Comparison of ENCODE assay signal across 28 cellular contexts in the genomic region with DNA sequence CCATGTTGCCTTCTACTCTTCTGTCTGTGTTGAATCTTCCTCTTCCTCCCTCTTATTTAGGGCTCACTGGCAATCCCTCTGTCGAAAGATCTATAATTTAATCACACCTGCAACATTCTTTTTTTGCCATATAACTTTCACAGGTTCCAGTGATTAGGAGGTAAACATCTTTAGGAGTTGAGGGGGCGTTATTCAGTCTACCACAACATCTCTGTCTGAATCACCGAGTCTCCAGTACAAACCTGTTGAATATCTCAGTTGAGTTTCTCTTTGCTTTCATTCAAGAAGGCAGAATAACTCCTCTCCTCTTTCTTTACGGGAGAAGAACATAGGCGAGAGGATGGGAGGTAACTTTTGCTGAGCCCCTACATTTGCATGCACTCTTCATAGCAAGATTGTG.
"Had no signal": no experiment of that assay in that cellular context is flagged by ENCODE, and none has a peak within 500 bp of the region (broad histone marks: within the 10 kb centered on the region; RNA-seq: fewer than 3 reads in every experiment).

No MANE protein-coding gene starts in this region.

- H3K4me3 Mint-ChIP-seq: dendritic cell treated with granulocyte-macrophage colony-stimulating factor and Interleukin-4, amounts not matched to agents 40 ng/mL and 50 ng/mL, for 4 days; effector memory CD8-positive, alpha-beta T cell; endodermal cell had no signal

- H3K27me3 Mint-ChIP-seq: dendritic cell treated with granulocyte-macrophage colony-stimulating factor and Interleukin-4, amounts not matched to agents 40 ng/mL and 50 ng/mL, for 4 days had no signal

- H3K36me3 ChIP-seq: colonic mucosa, esophagus muscularis mucosa, esophagus squamous epithelium, gastrocnemius medialis, gastroesophageal sphincter, heart right ventricle had no signal

- H3K4me1 Mint-ChIP-seq: endodermal cell had no signal

- H3K9me3 Mint-ChIP-seq: dendritic cell treated with granulocyte-macrophage colony-stimulating factor and Interleukin-4, amounts not matched to agents 40 ng/mL and 50 ng/mL, for 4 days; effector memory CD8-positive, alpha-beta T cell; endodermal cell had no signal

- H3K27me3 ChIP-seq: colonic mucosa, dorsolateral prefrontal cortex, esophagus muscularis mucosa, esophagus squamous epithelium, gastrocnemius medialis, gastroesophageal sphincter, heart right ventricle had no signal

- H3K27ac ChIP-seq: colonic mucosa, coronary artery, dorsolateral prefrontal cortex, epithelial cell of prostate, esophagus muscularis mucosa, esophagus squamous epithelium, foreskin keratinocyte, gastrocnemius medialis, gastroesophageal sphincter, heart right ventricle had no signal

- H3K4me3 ChIP-seq: colonic mucosa, coronary artery, dorsolateral prefrontal cortex, esophagus muscularis mucosa, esophagus squamous epithelium, gastrocnemius medialis, gastroesophageal sphincter, heart right ventricle had no signal

- DNase-seq: colonic mucosa; cortex of kidney; dermis blood vessel endothelial cell; dorsolateral prefrontal cortex; effector CD4-positive, alpha-beta T cell; effector CD8-positive, alpha-beta T cell; effector memory CD4-positive, alpha-beta T cell; effector memory CD8-positive, alpha-beta T cell; endodermal cell; erythroblast; esophagus squamous epithelium; foreskin fibroblast; foreskin keratinocyte; foreskin melanocyte; gastrocnemius medialis; glutamatergic neuron; head of caudate nucleus; heart right ventricle had no signal

- H3K9me3 ChIP-seq: colonic mucosa, esophagus muscularis mucosa, esophagus squamous epithelium, gastrocnemius medialis, gastroesophageal sphincter, heart right ventricle had no signal

- FAIRE-seq: colon, endometrium, endothelial cell of umbilical vein, frontal cortex had no signal

- ATAC-seq: effector memory CD8-positive, alpha-beta T cell; esophagus mucosa; foreskin keratinocyte; gastrocnemius medialis; gastroesophageal sphincter; heart right ventricle had no signal

- H3K4me1 ChIP-seq: colonic mucosa, esophagus squamous epithelium, foreskin keratinocyte, gastrocnemius medialis, gastroesophageal sphincter had no signal

- H3K27ac Mint-ChIP-seq: dendritic cell treated with granulocyte-macrophage colony-stimulating factor and Interleukin-4, amounts not matched to agents 40 ng/mL and 50 ng/mL, for 4 days; effector memory CD8-positive, alpha-beta T cell; endodermal cell had no signal
